1 cellular context compared by ENCODE assay signal in genomic region chr21:17512245-17513213, GRCh38.
TF ChIP-seq lines count a peak whose summit lies in the region.

Gene CXADR (plus strand): TSS chr21:17513043. CDS start chr21:17513130, 87 bp downstream.

TF ChIP-seq in HepG2, 621 proteins besides CTCF, POLR2A, EP300 and RAD21 (continued from another document and continues in another):
- TF ChIP-seq, protein P1, sequence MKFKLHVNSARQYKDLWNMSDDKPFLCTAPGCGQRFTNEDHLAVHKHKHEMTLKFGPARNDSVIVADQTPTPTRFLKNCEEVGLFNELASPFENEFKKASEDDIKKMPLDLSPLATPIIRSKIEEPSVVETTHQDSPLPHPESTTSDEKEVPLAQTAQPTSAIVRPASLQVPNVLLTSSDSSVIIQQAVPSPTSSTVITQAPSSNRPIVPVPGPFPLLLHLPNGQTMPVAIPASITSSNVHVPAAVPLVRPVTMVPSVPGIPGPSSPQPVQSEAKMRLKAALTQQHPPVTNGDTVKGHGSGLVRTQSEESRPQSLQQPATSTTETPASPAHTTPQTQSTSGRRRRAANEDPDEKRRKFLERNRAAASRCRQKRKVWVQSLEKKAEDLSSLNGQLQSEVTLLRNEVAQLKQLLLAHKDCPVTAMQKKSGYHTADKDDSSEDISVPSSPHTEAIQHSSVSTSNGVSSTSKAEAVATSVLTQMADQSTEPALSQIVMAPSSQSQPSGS (CRISPR knock-in tag; IDR thresholded peaks at IDR 0.05): 0 out of 2 replicates have a peak, but pooled peaks have one; percentile 58
- TF ChIP-seq ZBTB3 (CRISPR knock-in tag; IDR thresholded peaks at IDR 0.05; ENCODE audit: borderline replicate concordance, low read depth): peak; percentile 58; the same call in 1 of the 2 replicates
- TF ChIP-seq NR2F2 (IDR thresholded peaks at IDR 0.05; ENCODE audit: borderline replicate concordance, low read depth): 0 out of 2 replicates have a peak, but pooled peaks have one; percentile 37
- TF ChIP-seq ZBTB8A (CRISPR knock-in tag; IDR thresholded peaks at IDR 0.05; ENCODE audit: borderline replicate concordance, low read depth): 0 out of 2 replicates have a peak, but pooled peaks have one; percentile 16
- TF ChIP-seq BRF2 (CRISPR knock-in tag; IDR thresholded peaks at IDR 0.05): no peak
- TF ChIP-seq RARA (CRISPR knock-in tag; IDR thresholded peaks at IDR 0.05): peak; percentile 39
- TF ChIP-seq, protein P2, sequence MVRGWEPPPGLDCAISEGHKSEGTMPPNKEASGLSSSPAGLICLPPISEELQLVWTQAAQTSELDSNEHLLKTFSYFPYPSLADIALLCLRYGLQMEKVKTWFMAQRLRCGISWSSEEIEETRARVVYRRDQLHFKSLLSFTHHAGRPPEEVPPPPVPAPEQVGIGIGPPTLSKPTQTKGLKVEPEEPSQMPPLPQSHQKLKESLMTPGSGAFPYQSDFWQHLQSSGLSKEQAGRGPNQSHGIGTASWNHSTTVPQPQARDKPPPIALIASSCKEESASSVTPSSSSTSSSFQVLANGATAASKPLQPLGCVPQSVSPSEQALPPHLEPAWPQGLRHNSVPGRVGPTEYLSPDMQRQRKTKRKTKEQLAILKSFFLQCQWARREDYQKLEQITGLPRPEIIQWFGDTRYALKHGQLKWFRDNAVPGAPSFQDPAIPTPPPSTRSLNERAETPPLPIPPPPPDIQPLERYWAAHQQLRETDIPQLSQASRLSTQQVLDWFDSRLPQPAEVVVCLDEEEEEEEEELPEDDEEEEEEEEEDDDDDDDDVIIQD (CRISPR knock-in tag; IDR thresholded peaks at IDR 0.05; ENCODE audit: low read depth): no peak
- peak; percentile 63; the same call in 1 of the 2 replicates for TF ChIP-seq TGIF2 (CRISPR knock-in tag; IDR thresholded peaks at IDR 0.05)
- no peak for TF ChIP-seq ZFP62 (CRISPR knock-in tag; IDR thresholded peaks at IDR 0.05)
- TF ChIP-seq FOXA1 (IDR thresholded peaks at IDR 0.05): no peak
- no peak; the same call in 1 of the 2 replicates for TF ChIP-seq FOXA1 (CRISPR knock-in tag; IDR thresholded peaks at IDR 0.05)
- TF ChIP-seq KDM2A (CRISPR knock-in tag; IDR thresholded peaks at IDR 0.05; ENCODE audit: borderline replicate concordance, low read depth): peak; percentile 51; the same call in 1 of the 2 replicates
- TF ChIP-seq RBM22 (optimal IDR thresholded peaks at IDR 0.05; ENCODE audit: low read length): no peak
- TF ChIP-seq ZNF616 (CRISPR knock-in tag; IDR thresholded peaks at IDR 0.05; ENCODE audit: low read depth): no peak
- TF ChIP-seq GPBP1L1 (CRISPR knock-in tag; IDR thresholded peaks at IDR 0.05): no peak
- no peak for TF ChIP-seq FOXO4 (CRISPR knock-in tag; conservative IDR thresholded peaks at IDR 0.05)
- 0 out of 2 replicates have a peak, but pooled peaks have one; percentile 62 for TF ChIP-seq ZBTB42 (CRISPR knock-in tag; IDR thresholded peaks at IDR 0.05)
- TF ChIP-seq, protein P3, sequence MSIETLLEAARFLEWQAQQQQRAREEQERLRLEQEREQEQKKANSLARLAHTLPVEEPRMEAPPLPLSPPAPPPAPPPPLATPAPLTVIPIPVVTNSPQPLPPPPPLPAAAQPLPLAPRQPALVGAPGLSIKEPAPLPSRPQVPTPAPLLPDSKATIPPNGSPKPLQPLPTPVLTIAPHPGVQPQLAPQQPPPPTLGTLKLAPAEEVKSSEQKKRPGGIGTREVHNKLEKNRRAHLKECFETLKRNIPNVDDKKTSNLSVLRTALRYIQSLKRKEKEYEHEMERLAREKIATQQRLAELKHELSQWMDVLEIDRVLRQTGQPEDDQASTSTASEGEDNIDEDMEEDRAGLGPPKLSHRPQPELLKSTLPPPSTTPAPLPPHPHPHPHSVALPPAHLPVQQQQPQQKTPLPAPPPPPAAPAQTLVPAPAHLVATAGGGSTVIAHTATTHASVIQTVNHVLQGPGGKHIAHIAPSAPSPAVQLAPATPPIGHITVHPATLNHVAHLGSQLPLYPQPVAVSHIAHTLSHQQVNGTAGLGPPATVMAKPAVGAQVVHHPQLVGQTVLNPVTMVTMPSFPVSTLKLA (IDR thresholded peaks at IDR 0.05): 0 out of 2 replicates have a peak, but pooled peaks have one; percentile 3
- peak; percentile 82; the same call in 1 of the 2 replicates for TF ChIP-seq ZNF563 (CRISPR knock-in tag; IDR thresholded peaks at IDR 0.05)
- no peak for TF ChIP-seq MLXIP (CRISPR knock-in tag; IDR thresholded peaks at IDR 0.05; ENCODE audit: borderline replicate concordance)
- no peak for TF ChIP-seq ZNF775 (CRISPR knock-in tag; IDR thresholded peaks at IDR 0.05; ENCODE audit: borderline replicate concordance)
- no peak; the same call in 1 of the 2 replicates for TF ChIP-seq BRD4 (CRISPR knock-in tag; IDR thresholded peaks at IDR 0.05)
- TF ChIP-seq RFXANK (CRISPR knock-in tag; IDR thresholded peaks at IDR 0.05): no peak
- peak; percentile 85 for TF ChIP-seq POLR2AphosphoS5 (IDR thresholded peaks at IDR 0.05; ENCODE audit: low read depth, low read length)
- peak; percentile 64; the same call in 1 of the 2 replicates for TF ChIP-seq MAZ (IDR thresholded peaks at IDR 0.05; ENCODE audit: borderline replicate concordance, low read depth, low read length)
- TF ChIP-seq MAZ (CRISPR knock-in tag; IDR thresholded peaks at IDR 0.05; ENCODE audit: low read depth): peak; percentile 92
- TF ChIP-seq GPN1 (CRISPR knock-in tag; IDR thresholded peaks at IDR 0.05; ENCODE audit: borderline replicate concordance): no peak
- TF ChIP-seq ADNP (CRISPR knock-in tag; IDR thresholded peaks at IDR 0.05): peak; percentile 65; the same call in 1 of the 2 replicates
- TF ChIP-seq, protein P4, sequence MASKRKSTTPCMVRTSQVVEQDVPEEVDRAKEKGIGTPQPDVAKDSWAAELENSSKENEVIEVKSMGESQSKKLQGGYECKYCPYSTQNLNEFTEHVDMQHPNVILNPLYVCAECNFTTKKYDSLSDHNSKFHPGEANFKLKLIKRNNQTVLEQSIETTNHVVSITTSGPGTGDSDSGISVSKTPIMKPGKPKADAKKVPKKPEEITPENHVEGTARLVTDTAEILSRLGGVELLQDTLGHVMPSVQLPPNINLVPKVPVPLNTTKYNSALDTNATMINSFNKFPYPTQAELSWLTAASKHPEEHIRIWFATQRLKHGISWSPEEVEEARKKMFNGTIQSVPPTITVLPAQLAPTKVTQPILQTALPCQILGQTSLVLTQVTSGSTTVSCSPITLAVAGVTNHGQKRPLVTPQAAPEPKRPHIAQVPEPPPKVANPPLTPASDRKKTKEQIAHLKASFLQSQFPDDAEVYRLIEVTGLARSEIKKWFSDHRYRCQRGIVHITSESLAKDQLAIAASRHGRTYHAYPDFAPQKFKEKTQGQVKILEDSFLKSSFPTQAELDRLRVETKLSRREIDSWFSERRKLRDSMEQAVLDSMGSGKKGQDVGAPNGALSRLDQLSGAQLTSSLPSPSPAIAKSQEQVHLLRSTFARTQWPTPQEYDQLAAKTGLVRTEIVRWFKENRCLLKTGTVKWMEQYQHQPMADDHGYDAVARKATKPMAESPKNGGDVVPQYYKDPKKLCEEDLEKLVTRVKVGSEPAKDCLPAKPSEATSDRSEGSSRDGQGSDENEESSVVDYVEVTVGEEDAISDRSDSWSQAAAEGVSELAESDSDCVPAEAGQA (IDR thresholded peaks at IDR 0.05; ENCODE audit: low read depth): 0 out of 2 replicates have a peak, but pooled peaks have one; percentile 33
- TF ChIP-seq, protein P4 (CRISPR knock-in tag; IDR thresholded peaks at IDR 0.05; ENCODE audit: borderline replicate concordance): no peak
- no peak for TF ChIP-seq RBAK (CRISPR knock-in tag; IDR thresholded peaks at IDR 0.05)
- no peak for TF ChIP-seq HHEX (CRISPR knock-in tag; IDR thresholded peaks at IDR 0.05)
- no peak for TF ChIP-seq ATF7 (IDR thresholded peaks at IDR 0.05)
- TF ChIP-seq ATF7 (CRISPR knock-in tag; IDR thresholded peaks at IDR 0.05): no peak
- TF ChIP-seq DMAP1 (CRISPR knock-in tag; IDR thresholded peaks at IDR 0.05): peak; percentile 58; the same call in 1 of the 2 replicates
- TF ChIP-seq ZNF850 (CRISPR knock-in tag; conservative IDR thresholded peaks at IDR 0.05): no peak
